ENCODE assay signal across 8 cellular contexts in the genomic region with DNA sequence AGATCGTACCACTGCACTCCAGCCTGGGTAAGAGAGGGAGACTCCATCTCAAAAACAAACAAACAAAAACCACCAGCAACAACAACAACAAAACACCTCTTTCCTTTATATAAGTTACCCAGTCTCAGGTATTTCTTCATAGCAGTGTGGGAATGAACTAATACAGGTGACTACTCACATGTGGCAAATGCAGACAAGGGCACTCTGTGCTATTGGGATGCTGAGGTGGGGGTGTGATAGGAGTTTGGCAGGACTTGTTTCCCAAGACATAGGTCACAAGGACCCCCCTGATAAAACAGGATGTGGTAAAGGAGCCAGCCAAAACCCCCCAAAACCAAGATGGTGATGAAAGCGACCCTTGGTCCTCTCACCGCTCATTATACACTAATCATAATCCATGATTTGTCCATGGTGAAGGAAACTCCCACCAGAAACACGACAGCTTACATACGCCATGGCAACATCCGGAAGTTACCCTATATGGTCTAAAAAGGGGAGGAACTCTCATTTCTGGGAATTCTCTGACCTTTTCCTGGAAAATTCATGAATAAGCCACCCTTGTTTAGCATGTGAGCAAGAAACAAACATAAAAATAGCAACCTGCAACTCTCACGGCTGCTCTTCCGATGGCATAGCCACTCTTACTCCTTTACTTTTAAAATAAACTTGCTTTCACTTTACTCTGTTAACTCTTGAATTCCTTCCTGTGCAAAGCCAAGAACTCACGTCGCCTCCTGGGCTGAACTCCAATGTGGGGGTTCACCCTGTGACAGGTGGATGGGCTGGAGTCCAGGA. TPM values are rescaled to one million over a fixed set of nuclear protein-coding genes. Genes with fewer than 3 reads are reported as not detected.
DNase-seq lines count a peak whose midpoint lies in the region; ATAC-seq and TF ChIP-seq lines count a peak whose summit lies in the region.

No MANE protein-coding gene starts in this region.

- no peaks in the 10 kb centered on the region for H3K27me3 Mint-ChIP-seq in natural killer cell (ENCODE audit: low read depth in 2 of 2)

- H3K27ac Mint-ChIP-seq in natural killer cell, result peak overlapping the region; percentile 80 to 91

- no peak overlapping the region for H3K4me3 ChIP-seq in epithelial cell of proximal tubule (ENCODE audit: low read depth, low read length)

- TF ChIP-seq CTCF in epithelial cell of proximal tubule (conservative IDR thresholded peaks at IDR 0.05; ENCODE audit: low read depth, low read length), result no peak
- no peak for TF ChIP-seq CTCF in natural killer cell (IDR thresholded peaks at IDR 0.05)

- intact Hi-C loops in natural killer cell (cut with micrococcal nuclease), result no loop called here

- in situ Hi-C loops in SK-MEL-5 (cut with HindIII; ENCODE audit: low pct_unique_long_range_greater_than_20kb, low sequenced_read_pairs), result no loop called here

- peak; percentile 44 to 61 (median 52) for ATAC-seq in natural killer cell

- H3K36me3 Mint-ChIP-seq in natural killer cell, result no peaks in the 10 kb centered on the region

- H3K9me3 Mint-ChIP-seq in natural killer cell, result no peaks in the 10 kb centered on the region

- H3K4me1 Mint-ChIP-seq in natural killer cell, result peaks cover 8 to 11% of the 10 kb centered on the region in 2 donors

- peak; percentile 58 for DNase-seq in AG20443 (ENCODE audit: low spot score)
- DNase-seq in SK-MEL-5 (ENCODE audit: low read depth, low spot score), result peak; percentile 78
- peak; percentile 45 for DNase-seq in epithelial cell of proximal tubule (ENCODE audit: low read depth)
- no peak for DNase-seq in natural killer cell
- no peak for DNase-seq in SKM-1 (lab: John Stamatoyannopoulos, UW; ENCODE audit: unreplicated experiment)
- DNase-seq in GF-D8 (lab: John Stamatoyannopoulos, UW), result no peak
- DNase-seq in RKO (ENCODE audit: low spot score), result no peak
- DNase-seq in NCI-H1048 (lab: John Stamatoyannopoulos, UW), result no peak

- peak overlapping the region; percentile 91 for H3K4me3 Mint-ChIP-seq in natural killer cell

RNA-seq across cellular contexts. Expression of gene INCENP, which starts 18.8 kb away (rescaled TPM):
- total RNA-seq in SK-MEL-5 (2014; rRNA removed; shearing (Covaris generic)), result 54.5 and 61.8 TPM in 2 replicates
- 66.3 and 84.2 TPM in 2 replicates for polyA plus RNA-seq in SK-MEL-5 (2015; cell fraction: cytosol; rRNA removed)
- polyA plus RNA-seq in SK-MEL-5 (2015; cell fraction: nucleus; rRNA removed), result 61.9 and 70.5 TPM in 2 replicates
- total RNA-seq in epithelial cell of proximal tubule (32.3 and 51.9 TPM in 2 replicates), natural killer cell (10 to 100 TPM; 24.4 to 47.6 (median 27.3) TPM)

Comparison
In these comparisons a context has a peak if more than half of its experiments do, and no peak if none do; other contexts are left out.
1. DNase-seq: peak in AG20443 (single experiment), SK-MEL-5 (single experiment) and epithelial cell of proximal tubule (single experiment); none in natural killer cell (single experiment), SKM-1 (single experiment), GF-D8 (single experiment), RKO (single experiment) and NCI-H1048 (single experiment).